ENCODE assay signal across 8 cellular contexts in the genomic region with DNA sequence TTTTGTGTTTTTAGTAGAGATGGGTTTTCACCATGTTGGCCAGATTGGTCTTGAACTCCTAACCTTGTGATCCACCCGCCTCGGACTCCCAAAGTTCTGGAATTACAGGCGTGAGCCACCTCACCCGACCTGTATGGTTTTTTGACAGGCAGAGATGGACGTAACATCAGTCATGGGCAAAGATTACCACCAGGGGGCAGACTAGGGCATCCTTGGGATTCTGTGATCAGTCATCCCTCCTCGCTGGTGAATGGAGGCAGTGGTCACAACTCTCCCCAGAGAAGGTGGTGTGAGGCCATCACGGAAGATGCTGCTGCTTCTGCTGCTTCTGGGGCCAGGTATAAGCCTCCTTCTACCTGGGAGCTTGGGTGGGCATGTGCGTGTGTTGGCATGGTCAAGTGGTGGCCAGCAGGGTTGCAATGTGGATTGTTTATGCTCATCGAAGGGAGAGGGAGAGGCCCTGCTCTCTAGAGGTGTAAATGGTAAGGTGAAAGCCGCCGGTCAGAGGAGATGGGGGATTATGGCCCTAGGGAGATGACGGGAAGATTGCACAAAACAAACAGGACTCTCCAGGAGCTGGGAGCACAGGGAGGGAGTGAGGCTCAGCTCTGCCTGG.
DNase-seq lines count a peak whose midpoint lies in the region; ATAC-seq and TF ChIP-seq lines count a peak whose summit lies in the region.

No MANE protein-coding gene starts in this region.

- CTCF ChIA-PET in CD4-positive, alpha-beta T cell (lab: Charles Lee), result interaction anchor here (1.0 to 1.8 kb wide), 5 partner anchors 10 to 588 kb away, joined by 3 to 6 read pairs (median 4); no protein-coding TSS in a partner anchor
- CTCF ChIA-PET in T-cell (lab: Charles Lee), result interaction anchor here (0.7 to 1.7 kb wide), 2 partner anchors 157 to 184 kb away, joined by 3 to 5 read pairs; no protein-coding TSS in a partner anchor

- H3K27me3 Mint-ChIP-seq in CD4-positive, alpha-beta T cell, result peaks cover 3% of the 10 kb centered on the region
- peaks cover 0 to 6% of the 10 kb centered on the region in 2 donors for H3K27me3 Mint-ChIP-seq in T-cell
- peaks cover 11% of the 10 kb centered on the region for H3K27me3 Mint-ChIP-seq in activated naive CD8-positive, alpha-beta T cell treated with anti-CD3 and anti-CD28 coated beads, Interleukin-2, amount 50 U/mL, for 24 hours

- peaks cover 4% of the 10 kb centered on the region for H3K36me3 Mint-ChIP-seq in CD4-positive, alpha-beta T cell (ENCODE audit: low read depth)
- H3K36me3 Mint-ChIP-seq in T-cell, result no peaks in the 10 kb centered on the region
- H3K36me3 Mint-ChIP-seq in activated naive CD8-positive, alpha-beta T cell treated with anti-CD3 and anti-CD28 coated beads, Interleukin-2, amount 50 U/mL, for 24 hours (ENCODE audit: low read depth), result no peaks in the 10 kb centered on the region

- H3K27ac ChIP-seq in CD4-positive, alpha-beta T cell (ENCODE audit: low read depth, low read length), result peak overlapping the region; percentile 7

- H3K9me3 Mint-ChIP-seq in CD4-positive, alpha-beta T cell, result no peaks in the 10 kb centered on the region
- H3K9me3 Mint-ChIP-seq in T-cell, result no peaks in the 10 kb centered on the region
- H3K9me3 Mint-ChIP-seq in activated naive CD8-positive, alpha-beta T cell treated with anti-CD3 and anti-CD28 coated beads, Interleukin-2, amount 50 U/mL, for 24 hours, result no peaks in the 10 kb centered on the region

- intact Hi-C loops in CD4-positive, alpha-beta T cell (cut with DNase I, micrococcal nuclease), result no loop called here

- POLR2A ChIA-PET in CD4-positive, alpha-beta T cell (lab: Charles Lee), result interaction anchor here (3.4 to 3.8 kb wide), 2 partner anchors 171 to 182 kb away, joined by 25 to 32 read pairs; no protein-coding TSS in a partner anchor
- POLR2A ChIA-PET in T-cell (lab: Charles Lee), result interaction anchor here in 1 of 2 donors (0.6 kb wide), 1 partner anchor 169 kb away, joined by 4 read pairs; no protein-coding TSS in a partner anchor

- TF ChIP-seq CTCF in CD4-positive, alpha-beta T cell (IDR thresholded peaks at IDR 0.05), result peak; percentile 54

- DNase-seq in CD4-positive, alpha-beta T cell, result peak; percentile 54 to 65 (median 62)
- DNase-seq in T-cell (peak; percentile 25 to 73 (median 59)), iris pigment epithelial cell (ENCODE audit: low read depth) (peak; percentile 31)
- DNase-seq in activated naive CD8-positive, alpha-beta T cell treated with anti-CD3 and anti-CD28 coated beads, Interleukin-2, amount 50 U/mL, for 24 hours, result peak; percentile 72
- peak; percentile 51 to 68 (median 64) for DNase-seq in stimulated activated CD4-positive, alpha-beta T cell treated with anti-CD3 and anti-CD28 coated beads, TNF-alpha, amount 100 ng/mL, for 24 hours (ENCODE audit: low read depth in 3 of 3)

- H3K27me3 ChIP-seq in CD4-positive, alpha-beta T cell (ENCODE audit: control insufficient read depth, insufficient read depth, low read length), result no peaks in the 10 kb centered on the region

- peak overlapping the region; percentile 90 for H3K27ac Mint-ChIP-seq in CD4-positive, alpha-beta T cell
- peak overlapping the region; percentile 79 to 94 for H3K27ac Mint-ChIP-seq in T-cell
- no peak overlapping the region for H3K27ac Mint-ChIP-seq in activated naive CD8-positive, alpha-beta T cell treated with anti-CD3 and anti-CD28 coated beads, Interleukin-2, amount 50 U/mL, for 24 hours

- no peaks in the 10 kb centered on the region for H3K9me3 ChIP-seq in CD4-positive, alpha-beta T cell (ENCODE audit: control insufficient read depth, low read length)

- H3K4me3 Mint-ChIP-seq in CD4-positive, alpha-beta T cell, result peak overlapping the region; percentile 89
- H3K4me3 Mint-ChIP-seq in T-cell, result peak overlapping the region; percentile 61 to 83 (median 78)
- peak overlapping the region; percentile 72 for H3K4me3 Mint-ChIP-seq in activated naive CD8-positive, alpha-beta T cell treated with anti-CD3 and anti-CD28 coated beads, Interleukin-2, amount 50 U/mL, for 24 hours

- peak; percentile 94 for ATAC-seq in CD4-positive, alpha-beta T cell (ENCODE audit: poor library complexity)
- ATAC-seq in GM19043 (IDR thresholded peaks at IDR 0.05; ENCODE audit: low read depth, unreplicated experiment) (peak; percentile 90), HG03442 (IDR thresholded peaks at IDR 0.05; ENCODE audit: unreplicated experiment) (peak; percentile 94), T-cell (replicated peaks in 1 of 4) (peak; percentile 57 to 84 (median 77)), GM18517 (IDR thresholded peaks at IDR 0.05; ENCODE audit: unreplicated experiment) (no peak)
- ATAC-seq in activated naive CD8-positive, alpha-beta T cell treated with anti-CD3 and anti-CD28 coated beads, Interleukin-2, amount 50 U/mL, for 24 hours, result peak; percentile 88

- H3K4me1 Mint-ChIP-seq in CD4-positive, alpha-beta T cell (ENCODE audit: low read depth), result peaks cover 8% of the 10 kb centered on the region
- peaks cover 0 to 4% (median 0%) of the 10 kb centered on the region in 3 donors for H3K4me1 Mint-ChIP-seq in T-cell
- H3K4me1 Mint-ChIP-seq in activated naive CD8-positive, alpha-beta T cell treated with anti-CD3 and anti-CD28 coated beads, Interleukin-2, amount 50 U/mL, for 24 hours, result peaks cover 4% of the 10 kb centered on the region
